ENCODE assay signal across 22 cellular contexts in the genomic region with DNA sequence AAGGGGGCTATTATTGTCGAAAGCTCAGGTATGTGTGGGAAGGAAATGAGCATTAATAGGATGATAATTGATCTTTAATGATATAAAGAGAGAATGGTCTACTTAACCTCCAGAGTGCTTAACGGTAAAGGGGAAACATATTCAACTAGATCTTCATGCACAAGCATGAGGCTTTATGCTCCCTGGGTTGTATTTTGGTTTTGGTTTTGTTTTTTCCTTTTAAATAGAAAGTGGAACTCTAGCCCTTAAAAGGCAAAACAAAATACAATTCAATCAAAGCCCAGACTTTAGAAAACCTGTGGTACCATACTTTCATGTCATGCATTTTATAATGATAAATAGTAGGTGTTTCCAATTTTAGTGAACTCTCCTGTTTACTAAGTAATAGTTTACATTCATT.
"Had no signal": no experiment of that assay in that cellular context is flagged by ENCODE, and none has a peak within 500 bp of the region (broad histone marks: within the 10 kb centered on the region; RNA-seq: fewer than 3 reads in every experiment).

No MANE protein-coding gene starts in this region.

- ATAC-seq: esophagus mucosa; gastrocnemius medialis; left ventricle myocardium superior; lower lobe of right lung; naive thymus-derived CD8-positive, alpha-beta T cell; sciatic nerve; stimulated activated memory B cell treated with anti-CD40 and anti-IgM and Interleukin-4, amounts not matched to agents 10 μg/mL and 1 μg/mL and 100 μg/mL, for 72 hours; stimulated activated naive CD8-positive, alpha-beta T cell treated with anti-CD3 and anti-CD28 coated beads, Interleukin-15, Interleukin-2, amounts not matched to agents 100 U/mL and 50 U/mL, for 24 hours had no signal

- H3K36me3 ChIP-seq: gastrocnemius medialis, lower lobe of right lung, prostate gland, right atrium auricular region, tibial artery had no signal

- H3K4me1 ChIP-seq: gastrocnemius medialis, lower lobe of right lung, prostate gland, right atrium auricular region, testis had no signal

- H3K27me3 ChIP-seq: gastrocnemius medialis, right atrium auricular region, testis, tibial artery had no signal

- H3K4me3 ChIP-seq: gastrocnemius medialis, lower lobe of right lung, prostate gland, right atrium auricular region, testis, tibial artery had no signal

- FAIRE-seq: keratinocyte had no signal

- H3K27ac ChIP-seq: epithelial cell of prostate, gastrocnemius medialis, lower lobe of right lung, prostate gland, right atrium auricular region, testis, tibial artery had no signal

- H3K9me3 ChIP-seq: gastrocnemius medialis, lower lobe of right lung, prostate gland, right atrium auricular region, testis, tibial artery had no signal

- DNase-seq: effector CD8-positive, alpha-beta T cell; endodermal cell; gastrocnemius medialis; head of caudate nucleus; left ventricle myocardium superior; lower lobe of right lung; naive thymus-derived CD8-positive, alpha-beta T cell; nephron progenitor cell; nucleus accumbens; stimulated activated CD4-positive, alpha-beta T cell treated with anti-CD3 and anti-CD28 coated beads, Interleukin-2, amount 100 ng/mL, for 24 hours; stimulated activated CD4-positive, alpha-beta T cell treated with anti-CD3 and anti-CD28 coated beads, Interleukin-4, amount 100 ng/mL, for 4 hours; stimulated activated naive CD8-positive, alpha-beta T cell treated with anti-CD3 and anti-CD28 coated beads, Interleukin-15, Interleukin-2, amounts not matched to agents 100 U/mL and 50 U/mL, for 24 hours; substantia nigra; testis; tibial artery had no signal
